Comparison of ENCODE assay signal across 1 cellular context in the genomic region with DNA sequence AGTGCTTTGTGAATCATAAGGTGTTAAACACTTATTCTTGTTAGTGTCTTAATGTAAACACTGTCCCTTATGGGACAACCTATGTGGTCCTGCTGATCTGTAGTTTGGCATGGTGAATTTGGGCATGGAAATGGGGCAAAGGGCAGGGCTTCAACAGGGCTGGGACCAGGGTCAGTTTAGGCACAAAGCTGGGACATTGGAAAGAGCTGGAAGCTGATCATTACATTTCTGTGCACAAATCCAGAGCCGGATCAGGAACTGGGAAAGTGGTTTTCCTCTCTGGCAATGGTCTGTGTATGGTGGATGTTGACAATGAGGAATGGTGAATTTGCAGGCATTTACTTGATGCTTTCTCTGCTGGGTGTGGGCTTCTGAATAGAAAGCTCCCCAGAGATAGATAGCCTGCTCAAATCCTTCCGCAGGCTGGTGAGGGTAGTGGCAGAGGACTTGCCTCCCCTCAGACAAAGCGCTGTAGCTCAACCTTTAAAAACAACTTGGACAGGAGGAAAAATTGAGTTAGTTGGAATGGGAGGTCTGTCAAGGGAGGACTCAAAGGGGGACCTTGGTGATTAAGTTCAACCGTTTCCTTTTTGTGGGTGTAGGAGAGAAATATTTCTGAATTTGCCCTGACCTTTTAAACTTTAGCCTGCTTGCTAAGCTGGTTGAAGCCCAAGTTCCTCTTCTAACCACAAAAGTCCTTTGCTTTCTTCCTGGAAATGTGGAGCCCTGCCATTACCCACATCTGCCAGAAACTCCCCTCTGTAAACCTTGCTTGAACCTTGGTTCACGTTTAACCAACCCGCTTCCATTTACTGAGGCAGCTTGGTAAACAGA.
TF ChIP-seq lines count a peak whose summit lies in the region.

No MANE protein-coding gene starts in this region.

TF ChIP-seq in H1, 55 proteins besides CTCF, POLR2A, EP300 and RAD21:
- TF ChIP-seq GTF2F1 (IDR thresholded peaks at IDR 0.05; ENCODE audit: borderline replicate concordance, low read depth, low read length), result no peak
- no peak for TF ChIP-seq E2F6 (IDR thresholded peaks at IDR 0.05)
- TF ChIP-seq SIN3A (conservative IDR thresholded peaks at IDR 0.05 in 1 of 2, IDR thresholded peaks at IDR 0.05 in 1 of 2; ENCODE audit: low read depth in 1 of 2, low read length in 2 of 2), result no peak
- TF ChIP-seq TAF7 (optimal IDR thresholded peaks at IDR 0.05; ENCODE audit: borderline replicate concordance, low read depth, low read length), result peak; percentile 26
- TF ChIP-seq USF2 (IDR thresholded peaks at IDR 0.05; ENCODE audit: low read length), result no peak
- no peak for TF ChIP-seq KDM4A (IDR thresholded peaks at IDR 0.05; ENCODE audit: low read depth, low read length, severe bottlenecking)
- no peak for TF ChIP-seq CEBPB (IDR thresholded peaks at IDR 0.05; ENCODE audit: low read depth, low read length)
- TF ChIP-seq KDM1A (IDR thresholded peaks at IDR 0.05; ENCODE audit: borderline replicate concordance, low read length), result no peak
- TF ChIP-seq HDAC6 (IDR thresholded peaks at IDR 0.05; ENCODE audit: low read depth, low read length), result no peak
